12 cellular contexts compared by ENCODE assay signal in the genomic region with DNA sequence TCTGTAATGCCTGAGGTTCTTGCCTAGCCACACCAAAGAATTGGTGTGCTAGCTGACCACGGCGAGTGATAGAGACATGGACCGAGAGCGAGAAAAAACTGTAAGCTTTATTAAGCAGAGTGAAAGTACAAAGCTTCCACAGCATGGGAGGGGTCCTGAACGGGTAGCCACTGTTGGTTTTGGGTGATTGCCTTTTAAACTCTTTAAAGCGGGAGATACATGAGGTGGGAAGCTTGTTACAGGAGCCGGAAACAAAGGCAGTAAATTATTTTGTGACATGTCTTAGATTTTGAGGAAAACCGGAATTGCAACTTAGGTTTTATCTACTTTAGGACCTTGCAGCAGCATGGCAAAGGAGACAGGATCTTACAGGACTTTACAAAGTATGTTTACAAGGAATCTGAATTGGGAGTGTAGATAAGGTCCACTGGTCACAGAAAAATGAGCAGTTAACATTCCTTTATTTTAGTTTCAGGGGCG.
DNase-seq lines count a peak whose midpoint lies in the region; ATAC-seq, FAIRE-seq and TF ChIP-seq lines count a peak whose summit lies in the region.
"Had no signal": no experiment of that assay in that cellular context is flagged by ENCODE, and none has a peak within 500 bp of the region (broad histone marks: within the 10 kb centered on the region; RNA-seq: fewer than 3 reads in every experiment).

No MANE protein-coding gene starts in this region.

- no peak for FAIRE-seq in H54 (lab: Jason Lieb, UNC)
- FAIRE-seq: A204.1, GM12892 had no signal

- H3K36me3 ChIP-seq in cardiac muscle cell (no peaks in the 10 kb centered on the region), left lung (no peaks in the 10 kb centered on the region), upper lobe of left lung (no peaks in the 10 kb centered on the region)

- intact Hi-C loops in Right ventricle myocardium superior (cut with DNase I) (no loop called here), left lung (cut with DNase I) (no loop called here)

- H3K4me1 ChIP-seq in cardiac muscle cell (ENCODE audit: low read depth) (peaks cover 9% of the 10 kb centered on the region), left lung (peaks cover 0 to under 1% of the 10 kb centered on the region in 2 donors), upper lobe of left lung (no peaks in the 10 kb centered on the region)

- no peak for TF ChIP-seq POLR2A in upper lobe of left lung (IDR thresholded peaks at IDR 0.05)
- no peak for TF ChIP-seq POLR2A in H54 (IDR thresholded peaks at IDR 0.05; ENCODE audit: low read depth, low read length)

- no peak overlapping the region for H3K4me3 ChIP-seq in cardiac muscle cell
- peak overlapping the region; percentile 10 to 22 for H3K4me3 ChIP-seq in left lung
- peak overlapping the region in 3 of 4 donors; percentile 19 to 43 (median 33) for H3K4me3 ChIP-seq in upper lobe of left lung

- TF ChIP-seq CTCF in cardiac muscle cell (IDR thresholded peaks at IDR 0.05; ENCODE audit: low read depth, low read length) (no peak), left lung (IDR thresholded peaks at IDR 0.05) (no peak), upper lobe of left lung (IDR thresholded peaks at IDR 0.05) (no peak)

- TF ChIP-seq EP300 in upper lobe of left lung (IDR thresholded peaks at IDR 0.05): no peak

- H3K27me3 ChIP-seq in cardiac muscle cell (no peaks in the 10 kb centered on the region), left lung (no peaks in the 10 kb centered on the region), upper lobe of left lung (no peaks in the 10 kb centered on the region)

- WGBS in upper lobe of left lung, 2 donors: 1 to 6% methylated on average over 9 of the region's 9 CpGs

- peak; percentile 50 to 66 for DNase-seq in cardiac muscle cell (ENCODE audit: low read depth in 1 of 2, low spot score in 1 of 2)
- no peak for DNase-seq in Right ventricle myocardium superior
- peak; percentile 63 for DNase-seq in amniotic epithelial cell (ENCODE audit: low read depth)
- DNase-seq in left lung: no peak
- no peak for DNase-seq in upper lobe of left lung
- no peak for DNase-seq in stimulated activated CD4-positive, alpha-beta T cell treated with anti-CD3 and anti-CD28 coated beads, Interleukin-2, amount 100 ng/mL, for 24 hours
- no peak for DNase-seq in H54 (ENCODE audit: insufficient read length, low spot score)
- no peak for DNase-seq in DMS 273 treated with DMSO at 0.1 percent for 48 hours (lab: John Stamatoyannopoulos, UW)
- DNase-seq: aorta had no signal

- ATAC-seq in Right ventricle myocardium superior (ENCODE audit: poor library complexity) (no peak), left lung (peak; percentile 66), upper lobe of left lung (ENCODE audit: low FRiP score in 2 of 2) (no peak)

- H3K27ac ChIP-seq in cardiac muscle cell: peak overlapping the region; percentile 5
- no peak overlapping the region for H3K27ac ChIP-seq in left lung
- no peak overlapping the region for H3K27ac ChIP-seq in upper lobe of left lung
- H3K27ac ChIP-seq: KMS-11 had no signal

- H3K9me3 ChIP-seq in cardiac muscle cell (ENCODE audit: low read depth): no peaks in the 10 kb centered on the region
- H3K9me3 ChIP-seq in left lung: no peaks in the 10 kb centered on the region
- no peaks in the 10 kb centered on the region for H3K9me3 ChIP-seq in upper lobe of left lung

Comparison
In these comparisons a context has a peak if more than half of its experiments do, and no peak if none do; other contexts are left out.
1. DNase-seq: peak in cardiac muscle cell (2 of 2) and amniotic epithelial cell (single experiment); none in Right ventricle myocardium superior (single experiment), left lung (0 of 2), upper lobe of left lung (0 of 2), stimulated activated CD4-positive, alpha-beta T cell treated with anti-CD3 and anti-CD28 coated beads, Interleukin-2, amount 100 ng/mL, for 24 hours (0 of 2), H54 (single experiment) and DMS 273 treated with DMSO at 0.1 percent for 48 hours (single experiment).